Comparison of ENCODE assay signal across 8 cellular contexts in genomic region chr22:20982563-20982882, GRCh38. TPM values are rescaled to one million over a fixed set of nuclear protein-coding genes. Genes with fewer than 3 reads are reported as not detected.
DNase-seq lines count a peak whose midpoint lies in the region; ATAC-seq and TF ChIP-seq lines count a peak whose summit lies in the region.

No MANE protein-coding gene starts in this region.

- ATAC-seq in GM19324 (IDR thresholded peaks at IDR 0.05; ENCODE audit: low FRiP score, unreplicated experiment) = peak; percentile 4
- no peak for ATAC-seq in naive thymus-derived CD4-positive, alpha-beta T cell

- H3K27ac ChIP-seq in HUES6 (ENCODE audit: low read depth, low read length) (no peak overlapping the region; the same call in 1 of the 2 replicates), coronary artery (peak overlapping the region; percentile 89 to 90)
- peak overlapping the region; percentile 84 for H3K27ac ChIP-seq in naive thymus-derived CD4-positive, alpha-beta T cell (ENCODE audit: low read depth, low read length)

- TF ChIP-seq CTCF in coronary artery (IDR thresholded peaks at IDR 0.05) = no peak

- DNase-seq in coronary artery (ENCODE audit: low spot score) (no peak), NCI-H748 (lab: John Stamatoyannopoulos, UW; ENCODE audit: unreplicated experiment) (no peak), hypothalamus (lab: John Stamatoyannopoulos, UW) (no peak), iPS-NIHi11 (ENCODE audit: low spot score) (no peak), DMS53 (lab: John Stamatoyannopoulos, UW) (no peak)
- DNase-seq in naive thymus-derived CD4-positive, alpha-beta T cell = no peak

- H3K4me1 Mint-ChIP-seq in naive thymus-derived CD4-positive, alpha-beta T cell = peaks cover 33 to 50% (median 43%) of the 10 kb centered on the region in 7 donors

- peaks cover 17% of the 10 kb centered on the region for H3K36me3 ChIP-seq in HUES6 (ENCODE audit: control insufficient read depth, insufficient read depth, low read length)
- H3K36me3 ChIP-seq in naive thymus-derived CD4-positive, alpha-beta T cell (ENCODE audit: control insufficient read depth in 2 of 3, insufficient read depth in 3 of 3, low read length in 3 of 3) = peaks cover 0 to 18% (median 0%) of the 10 kb centered on the region in 3 experiments

- peaks cover 12% of the 10 kb centered on the region for H3K9me3 ChIP-seq in HUES6 (ENCODE audit: control insufficient read depth, insufficient read depth, low read depth, low read length)
- H3K9me3 ChIP-seq in naive thymus-derived CD4-positive, alpha-beta T cell (ENCODE audit: control insufficient read depth in 2 of 3, low read length in 3 of 3) = peaks cover 0 to 8% (median 0%) of the 10 kb centered on the region in 3 experiments

- POLR2A ChIA-PET in naive thymus-derived CD4-positive, alpha-beta T cell (lab: Charles Lee) = interaction anchor here (0.6 to 5.2 kb wide), 8 partner anchors 8 to 125 kb away, joined by 3 to 59 read pairs (median 4); partner anchors contain the start of gene THAP7

- H3K4me3 Mint-ChIP-seq in naive thymus-derived CD4-positive, alpha-beta T cell = peak overlapping the region; percentile 89 to 97 (median 93)

- peak overlapping the region; percentile 89 for H3K4me3 ChIP-seq in HUES6 (ENCODE audit: low read depth, low read length)
- H3K4me3 ChIP-seq in coronary artery = peak overlapping the region; percentile 91
- H3K4me3 ChIP-seq in naive thymus-derived CD4-positive, alpha-beta T cell (ENCODE audit: low read length) = peak overlapping the region; percentile 80

- no peaks in the 10 kb centered on the region for H3K27me3 Mint-ChIP-seq in naive thymus-derived CD4-positive, alpha-beta T cell

- peak overlapping the region; percentile 97 for H3K9ac ChIP-seq in HUES6 (ENCODE audit: low read length)

- H3K9me3 Mint-ChIP-seq in naive thymus-derived CD4-positive, alpha-beta T cell = peaks cover 0 to 8% (median 0%) of the 10 kb centered on the region in 11 donors

- intact Hi-C loops in naive thymus-derived CD4-positive, alpha-beta T cell (cut with micrococcal nuclease) = loop anchor here (1.0 to 10.0 kb wide), 4 partner anchors 18 to 862 kb away; partner anchors contain the start of genes CRKL (in 1 of the 2) and THAP7 (in 1 of the 2)

- peak overlapping the region; percentile 79 to 95 (median 89) for H3K27ac Mint-ChIP-seq in naive thymus-derived CD4-positive, alpha-beta T cell

- peaks cover 0 to 13% (median 7%) of the 10 kb centered on the region in 5 donors for H3K36me3 Mint-ChIP-seq in naive thymus-derived CD4-positive, alpha-beta T cell

- peaks cover 16% of the 10 kb centered on the region for H3K4me1 ChIP-seq in HUES6 (ENCODE audit: control insufficient read depth, insufficient read depth, low read length)
- peaks cover 15 to 32% of the 10 kb centered on the region in 2 donors for H3K4me1 ChIP-seq in naive thymus-derived CD4-positive, alpha-beta T cell (ENCODE audit: control insufficient read depth in 2 of 2, insufficient read depth in 2 of 2, low read length in 2 of 2)

- CTCF ChIA-PET in naive thymus-derived CD4-positive, alpha-beta T cell (lab: Charles Lee) = interaction anchor here (0.6 kb wide), 1 partner anchor 146 kb away, joined by 3 read pairs; no protein-coding TSS in a partner anchor

- H3K27me3 ChIP-seq in HUES6 (ENCODE audit: control insufficient read depth, insufficient read depth, low read length) = peaks cover 28% of the 10 kb centered on the region
- H3K27me3 ChIP-seq in naive thymus-derived CD4-positive, alpha-beta T cell (ENCODE audit: control insufficient read depth in 2 of 2, insufficient read depth in 2 of 2, low read length in 2 of 2) = no peaks in the 10 kb centered on the region

RNA-seq across cellular contexts. Expression of gene LZTR1, which starts 0.4 kb away (rescaled TPM):
- total RNA-seq in naive thymus-derived CD4-positive, alpha-beta T cell = 100 to 1,000 TPM in 2 of 5 experiments, 10 to 100 TPM in 3; 61.8 to 104 (median 74.2) TPM
- 10 to 100 TPM; 11.4 to 15.6 TPM for polyA plus RNA-seq in naive thymus-derived CD4-positive, alpha-beta T cell

RNA-seq across cellular contexts. Expression of gene AIFM3, which starts 15.5 kb away (rescaled TPM):
- 1 to 10 TPM in 3 of 5 experiments, under 1 TPM in 2; 0.24 to 9.0 (median 1.2) TPM for total RNA-seq in naive thymus-derived CD4-positive, alpha-beta T cell
- under 1 TPM; 0.17 to 0.32 TPM for polyA plus RNA-seq in naive thymus-derived CD4-positive, alpha-beta T cell

RNA-seq across cellular contexts. Expression of gene THAP7, which starts 19.4 kb away (rescaled TPM):
- 10 to 100 TPM; 25.8 to 73.3 (median 64.7) TPM for total RNA-seq in naive thymus-derived CD4-positive, alpha-beta T cell
- polyA plus RNA-seq in naive thymus-derived CD4-positive, alpha-beta T cell = 10 to 100 TPM; 53.8 to 69.3 TPM

RNA-seq across cellular contexts. Expression of gene P2RX6, which starts 32.4 kb away (rescaled TPM):
- 1 to 10 TPM in 2 of 5 experiments, under 1 TPM in 3; 0.46 to 1.7 (median 0.66) TPM for total RNA-seq in naive thymus-derived CD4-positive, alpha-beta T cell
- polyA plus RNA-seq in naive thymus-derived CD4-positive, alpha-beta T cell = under 1 TPM in 1 of 2 donors, not detected in 1; 0.15 TPM

RNA-seq across cellular contexts. Expression of gene SLC7A4, which starts 49.8 kb away (rescaled TPM):
- under 1 TPM in 2 of 5 experiments, not detected in 3; 0.13 TPM for total RNA-seq in naive thymus-derived CD4-positive, alpha-beta T cell
- polyA plus RNA-seq in naive thymus-derived CD4-positive, alpha-beta T cell = under 1 TPM in 1 of 2 donors, not detected in 1; 0.08 TPM
